In the genomic region with DNA sequence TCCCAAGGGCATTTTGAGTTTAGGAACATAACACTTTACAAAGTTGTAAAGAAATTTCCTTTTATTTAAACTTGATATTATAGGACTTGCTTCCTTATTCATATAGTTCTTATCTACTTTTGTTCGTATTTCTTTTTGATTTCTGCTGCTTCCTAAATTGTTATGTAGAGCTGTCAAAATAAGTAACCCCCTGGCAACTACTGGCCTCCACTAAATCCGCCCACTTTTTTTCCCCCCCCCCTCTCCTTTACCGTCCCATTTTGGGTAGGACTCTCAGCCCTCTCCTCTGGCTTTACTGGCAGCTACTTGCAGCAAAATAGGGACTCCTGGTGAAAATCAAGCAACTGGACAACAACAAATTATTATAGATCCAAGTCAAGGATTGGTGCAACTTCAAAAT, we compare ENCODE assay signal across 8 cellular contexts. TPM values are rescaled to one million over a fixed set of nuclear protein-coding genes. Genes with fewer than 3 reads are reported as not detected.
DNase-seq lines count a peak whose midpoint lies in the region; ATAC-seq and TF ChIP-seq lines count a peak whose summit lies in the region.

No MANE protein-coding gene starts in this region.

- peak overlapping the region; percentile 100 for H3K4me3 Mint-ChIP-seq in CD4-positive, alpha-beta T cell
- H3K4me3 Mint-ChIP-seq in chondrocyte (ENCODE audit: unreplicated experiment) = peak overlapping the region; percentile 99

- H3K4me2 ChIP-seq in Karpas-422 (ENCODE audit: low read depth, low read length, poor library complexity, severe bottlenecking) = peak overlapping the region; percentile 81
- H3K4me2 ChIP-seq in neural cell (ENCODE audit: low read length) = peak overlapping the region; percentile 63

- H3K4me1 Mint-ChIP-seq in CD4-positive, alpha-beta T cell (ENCODE audit: low read depth) = peaks cover 64% of the 10 kb centered on the region
- peaks cover 18% of the 10 kb centered on the region for H3K4me1 Mint-ChIP-seq in chondrocyte (ENCODE audit: low read depth)

- TF ChIP-seq EP300 in neural cell (conservative IDR thresholded peaks at IDR 0.05; ENCODE audit: poor library complexity, severe bottlenecking) = no peak

- no peaks in the 10 kb centered on the region for H3K9me2 ChIP-seq in Karpas-422 (replicated peaks; ENCODE audit: insufficient read depth, low read length)
- no peaks in the 10 kb centered on the region for H3K9me2 ChIP-seq in neural cell (ENCODE audit: insufficient read depth, low read length)

- peaks cover 53% of the 10 kb centered on the region for H3K79me2 ChIP-seq in Karpas-422 (ENCODE audit: low read length)
- peaks cover 55% of the 10 kb centered on the region for H3K79me2 ChIP-seq in neural cell (replicated peaks; ENCODE audit: insufficient read depth, low read length)

- H4K20me1 ChIP-seq in Karpas-422 (ENCODE audit: insufficient read depth, low read depth, low read length) (no peaks in the 10 kb centered on the region), neural cell (ENCODE audit: insufficient read depth) (peaks cover 6% of the 10 kb centered on the region)

- ATAC-seq in CD4-positive, alpha-beta T cell (ENCODE audit: poor library complexity) = no peak
- ATAC-seq in GM18502 (IDR thresholded peaks at IDR 0.05; ENCODE audit: poor library complexity, unreplicated experiment) (no peak), GM19452 (IDR thresholded peaks at IDR 0.05; ENCODE audit: unreplicated experiment) (no peak)

- H3K9me3 ChIP-seq in CD4-positive, alpha-beta T cell (ENCODE audit: control insufficient read depth, low read length) = no peaks in the 10 kb centered on the region
- no peaks in the 10 kb centered on the region for H3K9me3 ChIP-seq in Karpas-422 (ENCODE audit: low read length)
- no peaks in the 10 kb centered on the region for H3K9me3 ChIP-seq in neural cell (ENCODE audit: low read length)

- no peak for DNase-seq in CD4-positive, alpha-beta T cell
- peak; percentile 57 for DNase-seq in Karpas-422
- no peak for DNase-seq in chondrocyte (ENCODE audit: low spot score)
- DNase-seq in NCI-H2107 treated with DMSO at 0.1 percent for 48 hours (lab: John Stamatoyannopoulos, UW; ENCODE audit: unreplicated experiment) = no peak
- DNase-seq in NCI-H128 (lab: John Stamatoyannopoulos, UW; ENCODE audit: unreplicated experiment) = no peak

- no peaks in the 10 kb centered on the region for H3K27me3 Mint-ChIP-seq in CD4-positive, alpha-beta T cell
- no peaks in the 10 kb centered on the region for H3K27me3 Mint-ChIP-seq in chondrocyte (ENCODE audit: low read depth)

- H3K27me3 ChIP-seq in CD4-positive, alpha-beta T cell (ENCODE audit: control insufficient read depth, insufficient read depth, low read length) = no peaks in the 10 kb centered on the region
- no peaks in the 10 kb centered on the region for H3K27me3 ChIP-seq in Karpas-422 (ENCODE audit: low read length)
- H3K27me3 ChIP-seq in neural cell (ENCODE audit: insufficient read depth, low read depth, low read length) = no peaks in the 10 kb centered on the region

- CTCF ChIA-PET in CD4-positive, alpha-beta T cell (lab: Charles Lee) = no interaction called here

- no peak for TF ChIP-seq RAD21 in neural cell (conservative IDR thresholded peaks at IDR 0.05)

- no peaks in the 10 kb centered on the region for H3F3A ChIP-seq in neural cell (ENCODE audit: insufficient read depth, low read length, poor library complexity, severe bottlenecking)

- H3K27ac ChIP-seq in CD4-positive, alpha-beta T cell (ENCODE audit: low read depth, low read length) = no peak overlapping the region
- H3K27ac ChIP-seq in Karpas-422 (ENCODE audit: low read length) (peak overlapping the region; percentile 82), neural cell (ENCODE audit: low read length) (no peak overlapping the region)

- POLR2A ChIA-PET in CD4-positive, alpha-beta T cell (lab: Charles Lee) = interaction anchor here (1.7 kb wide), 1 partner anchor 516 kb away, joined by 4 read pairs; the partner anchor contains the start of gene CDCA7L

- peak overlapping the region; percentile 99 for H3K27ac Mint-ChIP-seq in CD4-positive, alpha-beta T cell
- no peak overlapping the region for H3K27ac Mint-ChIP-seq in chondrocyte (ENCODE audit: unreplicated experiment)

- peaks cover 51% of the 10 kb centered on the region for H3K4me1 ChIP-seq in Karpas-422 (ENCODE audit: low read length)

- intact Hi-C loops in CD4-positive, alpha-beta T cell (cut with DNase I, micrococcal nuclease) = loop anchor here (5.0 to 10.0 kb wide), 6 partner anchors 77 to 1753 kb away; partner anchors contain the start of genes CDCA7L (in 1 of the 2), HYCC1 (in 1 of the 2), KLHL7 (in 1 of the 2) and NUP42 (in 1 of the 2)

- H3K9me3 Mint-ChIP-seq in CD4-positive, alpha-beta T cell = no peaks in the 10 kb centered on the region
- no peaks in the 10 kb centered on the region for H3K9me3 Mint-ChIP-seq in chondrocyte (ENCODE audit: low read depth)

- H2AFZ ChIP-seq in Karpas-422 (ENCODE audit: low read length) (0 out of 2 replicates have a peak overlapping the region, but pooled peaks have one; percentile 48), neural cell (ENCODE audit: low read depth, low read length) (no peak overlapping the region)

- H3K9ac ChIP-seq in Karpas-422 (ENCODE audit: low read length) = peak overlapping the region; percentile 75
- H3K9ac ChIP-seq in neural cell (ENCODE audit: low read length) = peak overlapping the region; percentile 90

- H3K4me3 ChIP-seq in Karpas-422 (ENCODE audit: low read length) = peak overlapping the region; percentile 70
- H3K4me3 ChIP-seq in neural cell (ENCODE audit: low read length) = peak overlapping the region; percentile 84

- peaks cover 55% of the 10 kb centered on the region for H3K36me3 Mint-ChIP-seq in CD4-positive, alpha-beta T cell (ENCODE audit: low read depth)
- no peaks in the 10 kb centered on the region for H3K36me3 Mint-ChIP-seq in chondrocyte (ENCODE audit: low read depth)

- H3K36me3 ChIP-seq in Karpas-422 (ENCODE audit: insufficient read depth, low read length) (peaks cover 8% of the 10 kb centered on the region; the same call in 1 of the 2 replicates), neural cell (ENCODE audit: insufficient read depth, low read length) (no peaks in the 10 kb centered on the region)

- no peak for TF ChIP-seq CTCF in CD4-positive, alpha-beta T cell (IDR thresholded peaks at IDR 0.05)
- TF ChIP-seq CTCF in chondrocyte (IDR thresholded peaks at IDR 0.05) (no peak), neural cell (IDR thresholded peaks at IDR 0.05; ENCODE audit: poor library complexity, severe bottlenecking) (no peak)

TF ChIP-seq in neural cell, 6 proteins besides CTCF, POLR2A, EP300 and RAD21:
- no peak for TF ChIP-seq REST (IDR thresholded peaks at IDR 0.05; ENCODE audit: borderline replicate concordance)
- TF ChIP-seq SMC3 (conservative IDR thresholded peaks at IDR 0.05; ENCODE audit: poor library complexity) = no peak
- TF ChIP-seq POLR2AphosphoS5 (IDR thresholded peaks at IDR 0.05) = no peak
- no peak for TF ChIP-seq TAF1 (IDR thresholded peaks at IDR 0.05; ENCODE audit: low read depth)
- TF ChIP-seq MXI1 (conservative IDR thresholded peaks at IDR 0.05; ENCODE audit: poor library complexity, severe bottlenecking) = no peak
- TF ChIP-seq EZH2 (IDR thresholded peaks at IDR 0.05; ENCODE audit: borderline replicate concordance, insufficient read depth, low read length, poor library complexity, severe bottlenecking) = no peak

RNA-seq across cellular contexts. Expression of gene SP4, which starts 1.1 kb away (rescaled TPM):
- total RNA-seq in CD4-positive, alpha-beta T cell = 10 to 100 TPM; 31.5 to 33.7 TPM
- 8.9 and 33.4 TPM in 2 replicates for total RNA-seq in Karpas-422 (2014; rRNA removed; shearing (Covaris generic); ENCODE audit: low replicate concordance)
- 2.5 to 5.7 TPM (median 4.4 TPM) in 3 replicates for total RNA-seq in chondrocyte
- 23.7 and 27.8 TPM in 2 replicates for polyA plus RNA-seq in neural cell
- 78.6 and 83.5 TPM in 2 replicates for polyA minus RNA-seq in neural cell
